Comparison of ENCODE assay signal across 23 cellular contexts in genomic region chr1:91811363-91812025, GRCh38.
"Had no signal": no experiment of that assay in that cellular context is flagged by ENCODE, and none has a peak within 500 bp of the region (broad histone marks: within the 10 kb centered on the region; RNA-seq: fewer than 3 reads in every experiment).

No MANE protein-coding gene starts in this region.

- H3K9me3 ChIP-seq: gastroesophageal sphincter, heart left ventricle, mucosa of descending colon, sigmoid colon, stomach, testis had no signal

- H3K4me3 Mint-ChIP-seq: activated CD8-positive, alpha-beta T cell treated with anti-CD3 and anti-CD28 coated beads for 36 hours; activated naive CD4-positive, alpha-beta T cell treated with anti-CD3 and anti-CD28 coated beads for 36 hours; activated naive CD8-positive, alpha-beta T cell treated with anti-CD3 and anti-CD28 coated beads, Interleukin-2, amount 50 U/mL, for 24 hours; activated T-cell treated with anti-CD3 and anti-CD28 coated beads, Interleukin-2, amount 50 U/mL, for 24 hours; memory B cell; naive B cell; stimulated activated effector memory CD8-positive, alpha-beta T cell treated with anti-CD3 and anti-CD28 coated beads, Interleukin-12 subunit alpha, Interleukin-12 subunit beta, amount 100 ng/mL, for 72 hours; type B pancreatic cell had no signal

- H3K27ac Mint-ChIP-seq: activated CD8-positive, alpha-beta T cell treated with anti-CD3 and anti-CD28 coated beads for 36 hours; activated naive CD4-positive, alpha-beta T cell treated with anti-CD3 and anti-CD28 coated beads for 36 hours; activated naive CD8-positive, alpha-beta T cell treated with anti-CD3 and anti-CD28 coated beads, Interleukin-2, amount 50 U/mL, for 24 hours; activated T-cell treated with anti-CD3 and anti-CD28 coated beads, Interleukin-2, amount 50 U/mL, for 24 hours; activated T-helper 2 cell treated with anti-CD3 and anti-CD28 coated beads, Interferon-gamma antibody, Interleukin-2, Interleukin-4, amounts not matched to agents 10 μg/mL and 5 μg/mL and 100 μg/mL, durations not matched to agents 14 hours and 24 hours and 36 hours; memory B cell; naive B cell; stimulated activated effector memory CD8-positive, alpha-beta T cell treated with anti-CD3 and anti-CD28 coated beads, Interleukin-12 subunit alpha, Interleukin-12 subunit beta, amount 100 ng/mL, for 72 hours; type B pancreatic cell had no signal

- H3K27ac ChIP-seq: brain microvascular endothelial cell, heart left ventricle, sigmoid colon, stomach, testis had no signal

- H3K27me3 ChIP-seq: brain microvascular endothelial cell, gastroesophageal sphincter, heart left ventricle, sigmoid colon, stomach, testis had no signal

- FAIRE-seq: TTC549 had no signal

- H3K36me3 ChIP-seq: brain microvascular endothelial cell, gastroesophageal sphincter, heart left ventricle, sigmoid colon, stomach had no signal

- H3K9me3 Mint-ChIP-seq: activated CD8-positive, alpha-beta T cell treated with anti-CD3 and anti-CD28 coated beads for 36 hours; activated naive CD4-positive, alpha-beta T cell treated with anti-CD3 and anti-CD28 coated beads for 36 hours; activated naive CD8-positive, alpha-beta T cell treated with anti-CD3 and anti-CD28 coated beads, Interleukin-2, amount 50 U/mL, for 24 hours; activated T-cell treated with anti-CD3 and anti-CD28 coated beads, Interleukin-2, amount 50 U/mL, for 24 hours; activated T-helper 2 cell treated with anti-CD3 and anti-CD28 coated beads, Interferon-gamma antibody, Interleukin-2, Interleukin-4, amounts not matched to agents 10 μg/mL and 5 μg/mL and 100 μg/mL, durations not matched to agents 14 hours and 24 hours and 36 hours; memory B cell; naive B cell; stimulated activated effector memory CD8-positive, alpha-beta T cell treated with anti-CD3 and anti-CD28 coated beads, Interleukin-12 subunit alpha, Interleukin-12 subunit beta, amount 100 ng/mL, for 72 hours; type B pancreatic cell had no signal

- DNase-seq: activated CD4-positive, alpha-beta T cell treated with anti-CD3 and anti-CD28 coated beads for 4 hours; activated CD8-positive, alpha-beta T cell treated with anti-CD3 and anti-CD28 coated beads for 36 hours; activated naive CD4-positive, alpha-beta T cell treated with anti-CD3 and anti-CD28 coated beads for 36 hours; activated naive CD8-positive, alpha-beta T cell treated with anti-CD3 and anti-CD28 coated beads, Interleukin-2, amount 50 U/mL, for 24 hours; activated T-cell treated with anti-CD3 and anti-CD28 coated beads, Interleukin-2, amount 50 U/mL, for 24 hours; aorta; brain microvascular endothelial cell; cerebellar nuclear complex; cortex of kidney; heart left ventricle; left ventricle myocardium superior; mucosa of descending colon; naive B cell; sigmoid colon; stimulated activated CD4-positive, alpha-beta T cell treated with anti-CD3 and anti-CD28 coated beads, Interleukin-4, amount 100 ng/mL, for 24 hours; stomach; testis had no signal

- H3K4me3 ChIP-seq: gastroesophageal sphincter, heart left ventricle, mucosa of descending colon, sigmoid colon, stomach, testis had no signal

- ATAC-seq: activated CD8-positive, alpha-beta T cell treated with anti-CD3 and anti-CD28 coated beads for 36 hours; activated naive CD8-positive, alpha-beta T cell treated with anti-CD3 and anti-CD28 coated beads, Interleukin-2, amount 50 U/mL, for 24 hours; gastroesophageal sphincter; heart left ventricle; left ventricle myocardium superior; mucosa of descending colon; stimulated activated effector memory CD8-positive, alpha-beta T cell treated with anti-CD3 and anti-CD28 coated beads, Interleukin-12 subunit alpha, Interleukin-12 subunit beta, amount 100 ng/mL, for 72 hours had no signal

- H3K36me3 Mint-ChIP-seq: memory B cell; naive B cell; stimulated activated effector memory CD8-positive, alpha-beta T cell treated with anti-CD3 and anti-CD28 coated beads, Interleukin-12 subunit alpha, Interleukin-12 subunit beta, amount 100 ng/mL, for 72 hours; type B pancreatic cell had no signal

- H3K4me1 Mint-ChIP-seq: memory B cell, naive B cell had no signal

- H3K27me3 Mint-ChIP-seq: activated naive CD8-positive, alpha-beta T cell treated with anti-CD3 and anti-CD28 coated beads, Interleukin-2, amount 50 U/mL, for 24 hours; activated T-cell treated with anti-CD3 and anti-CD28 coated beads, Interleukin-2, amount 50 U/mL, for 24 hours; naive B cell; type B pancreatic cell had no signal
